In genomic region chr16:23948949-23949392, GRCh38 we compare ENCODE assay signal across 12 cellular contexts.
DNase-seq lines count a peak whose midpoint lies in the region; FAIRE-seq and TF ChIP-seq lines count a peak whose summit lies in the region.
"Had no signal": no experiment of that assay in that cellular context is flagged by ENCODE, and none has a peak within 500 bp of the region (broad histone marks: within the 10 kb centered on the region; RNA-seq: fewer than 3 reads in every experiment).

No MANE protein-coding gene starts in this region.

- WGBS in small intestine, 3 donors = 24 to 53% (median 31%) methylated on average over 11 of the region's 11 CpGs

- in situ Hi-C loops in GM13976 (cut with MboI; ENCODE audit: low sequenced_read_pairs, unreplicated experiment) = no loop called here

- FAIRE-seq in small intestine (lab: Jason Lieb, UNC) = no peak
- FAIRE-seq: GM18507, H1 had no signal

- no peak for TF ChIP-seq CTCF in GM13976 (IDR thresholded peaks at IDR 0.05; ENCODE audit: borderline replicate concordance, control extremely low read depth, extremely low read depth, insufficient read depth, missing control alignments)

- no peaks in the 10 kb centered on the region for H3K36me3 ChIP-seq in small intestine (ENCODE audit: control insufficient read depth in 2 of 2, insufficient read depth in 2 of 2, low read length in 2 of 2)
- H3K36me3 ChIP-seq: gastroesophageal sphincter had no signal

- H3K4me1 ChIP-seq in small intestine (ENCODE audit: control insufficient read depth in 2 of 2, insufficient read depth in 1 of 2, low read depth in 1 of 2, low read length in 1 of 2) = no peaks in the 10 kb centered on the region
- H3K4me1 ChIP-seq: Caco-2, gastroesophageal sphincter had no signal

- no peaks in the 10 kb centered on the region for H3K9me3 ChIP-seq in small intestine (ENCODE audit: control insufficient read depth, low read depth)
- H3K9me3 ChIP-seq: Caco-2, gastroesophageal sphincter had no signal

- no peaks in the 10 kb centered on the region for H3K27me3 ChIP-seq in small intestine (ENCODE audit: control insufficient read depth in 2 of 2, insufficient read depth in 2 of 2, low read length in 2 of 2)
- H3K27me3 ChIP-seq: gastroesophageal sphincter had no signal

- peak overlapping the region in 1 of 2 donors; percentile 33 for H3K27ac ChIP-seq in small intestine (ENCODE audit: low read depth in 1 of 2, low read length in 1 of 2)
- H3K27ac ChIP-seq: gastroesophageal sphincter had no signal

- DNase-seq in GM13976 (ENCODE audit: low spot score) (peak; percentile 18), T-helper 1 cell (peak; percentile 13 to 79 (median 40)), small intestine (peak; percentile 50), NCI-H524 (lab: John Stamatoyannopoulos, UW) (no peak), medulla oblongata (ENCODE audit: extremely low spot score) (no peak), NCI-H1694 treated with DMSO at 0.1 percent for 48 hours (lab: John Stamatoyannopoulos, UW) (no peak), posterior vena cava (ENCODE audit: low spot score) (no peak)
- peak; percentile 35 to 49 for DNase-seq in activated T-helper 1 cell treated with anti-CD3 and anti-CD28 coated beads, Interleukin-2, amount 50 U/mL, for 16 hours (ENCODE audit: low read depth in 1 of 2, low spot score in 1 of 2)
- DNase-seq: Caco-2 had no signal

- no peak overlapping the region for H3K4me3 ChIP-seq in small intestine (ENCODE audit: low read depth in 1 of 2, low read length in 2 of 2)
- H3K4me3 ChIP-seq: gastroesophageal sphincter had no signal

- intact Hi-C loops in posterior vena cava (cut with DNase I) = no loop called here

Comparison
In these comparisons a context has a peak if more than half of its experiments do, and no peak if none do; other contexts are left out.
1. DNase-seq: peak in GM13976 (single experiment), T-helper 1 cell (5 of 5), activated T-helper 1 cell treated with anti-CD3 and anti-CD28 coated beads, Interleukin-2, amount 50 U/mL, for 16 hours (2 of 2) and small intestine (single experiment); none in NCI-H524 (0 of 2), medulla oblongata (single experiment), NCI-H1694 treated with DMSO at 0.1 percent for 48 hours (single experiment) and posterior vena cava (single experiment).